In genomic region chr17:82388223-82388921, GRCh38 we compare ENCODE assay signal across 1 cellular context.
TF ChIP-seq lines count a peak whose summit lies in the region.

No MANE protein-coding gene starts in this region.

TF ChIP-seq in HEK293, 187 proteins besides CTCF, POLR2A, EP300 and RAD21 (continued from another document):
- TF ChIP-seq, protein P1, sequence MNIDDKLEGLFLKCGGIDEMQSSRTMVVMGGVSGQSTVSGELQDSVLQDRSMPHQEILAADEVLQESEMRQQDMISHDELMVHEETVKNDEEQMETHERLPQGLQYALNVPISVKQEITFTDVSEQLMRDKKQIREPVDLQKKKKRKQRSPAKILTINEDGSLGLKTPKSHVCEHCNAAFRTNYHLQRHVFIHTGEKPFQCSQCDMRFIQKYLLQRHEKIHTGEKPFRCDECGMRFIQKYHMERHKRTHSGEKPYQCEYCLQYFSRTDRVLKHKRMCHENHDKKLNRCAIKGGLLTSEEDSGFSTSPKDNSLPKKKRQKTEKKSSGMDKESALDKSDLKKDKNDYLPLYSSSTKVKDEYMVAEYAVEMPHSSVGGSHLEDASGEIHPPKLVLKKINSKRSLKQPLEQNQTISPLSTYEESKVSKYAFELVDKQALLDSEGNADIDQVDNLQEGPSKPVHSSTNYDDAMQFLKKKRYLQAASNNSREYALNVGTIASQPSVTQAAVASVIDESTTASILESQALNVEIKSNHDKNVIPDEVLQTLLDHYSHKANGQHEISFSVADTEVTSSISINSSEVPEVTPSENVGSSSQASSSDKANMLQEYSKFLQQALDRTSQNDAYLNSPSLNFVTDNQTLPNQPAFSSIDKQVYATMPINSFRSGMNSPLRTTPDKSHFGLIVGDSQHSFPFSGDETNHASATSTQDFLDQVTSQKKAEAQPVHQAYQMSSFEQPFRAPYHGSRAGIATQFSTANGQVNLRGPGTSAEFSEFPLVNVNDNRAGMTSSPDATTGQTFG (tag by site-specific recombination; IDR thresholded peaks at IDR 0.05; ENCODE audit: borderline replicate concordance): no peak
- no peak for TF ChIP-seq ZNF423 (tag by site-specific recombination; IDR thresholded peaks at IDR 0.05)
- peak; percentile 53; the same call in 1 of the 2 replicates for TF ChIP-seq KLF1 (tag by site-specific recombination; IDR thresholded peaks at IDR 0.05)
- TF ChIP-seq, protein P2, sequence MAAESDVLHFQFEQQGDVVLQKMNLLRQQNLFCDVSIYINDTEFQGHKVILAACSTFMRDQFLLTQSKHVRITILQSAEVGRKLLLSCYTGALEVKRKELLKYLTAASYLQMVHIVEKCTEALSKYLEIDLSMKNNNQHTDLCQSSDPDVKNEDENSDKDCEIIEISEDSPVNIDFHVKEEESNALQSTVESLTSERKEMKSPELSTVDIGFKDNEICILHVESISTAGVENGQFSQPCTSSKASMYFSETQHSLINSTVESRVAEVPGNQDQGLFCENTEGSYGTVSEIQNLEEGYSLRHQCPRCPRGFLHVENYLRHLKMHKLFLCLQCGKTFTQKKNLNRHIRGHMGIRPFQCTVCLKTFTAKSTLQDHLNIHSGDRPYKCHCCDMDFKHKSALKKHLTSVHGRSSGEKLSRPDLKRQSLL (tag by site-specific recombination; IDR thresholded peaks at IDR 0.05): no peak
